ENCODE assay signal across 23 cellular contexts in the genomic region with DNA sequence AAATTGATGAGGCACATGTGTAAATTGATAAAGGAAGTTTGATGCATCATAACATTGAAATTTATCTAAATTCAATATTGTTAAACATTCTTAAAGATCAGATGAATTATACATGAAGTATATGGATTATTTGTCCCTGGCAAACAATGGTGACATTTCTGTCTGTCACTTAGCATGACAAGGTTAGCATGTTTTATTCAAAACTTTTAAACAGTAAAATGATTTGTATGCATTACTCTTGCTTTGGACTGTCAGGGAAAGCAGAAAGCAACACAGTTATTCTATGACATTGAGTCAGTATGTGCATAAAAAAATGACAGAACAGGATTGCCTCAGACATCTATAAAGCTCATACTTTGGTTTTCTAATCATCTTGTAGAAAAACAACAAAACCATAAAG.
"Had no signal": no experiment of that assay in that cellular context is flagged by ENCODE, and none has a peak within 500 bp of the region (broad histone marks: within the 10 kb centered on the region; RNA-seq: fewer than 3 reads in every experiment).

No MANE protein-coding gene starts in this region.

- H3K27me3 ChIP-seq: colonic mucosa, dorsolateral prefrontal cortex, esophagus muscularis mucosa, esophagus squamous epithelium, foreskin keratinocyte, gastrocnemius medialis, gastroesophageal sphincter, heart left ventricle, heart right ventricle had no signal

- ATAC-seq: effector memory CD8-positive, alpha-beta T cell; esophagus mucosa; foreskin keratinocyte; gastrocnemius medialis; gastroesophageal sphincter; heart left ventricle; heart right ventricle had no signal

- H3K36me3 ChIP-seq: colonic mucosa, esophagus muscularis mucosa, esophagus squamous epithelium, gastrocnemius medialis, gastroesophageal sphincter, heart left ventricle, heart right ventricle had no signal

- H3K4me1 ChIP-seq: colonic mucosa, esophagus muscularis mucosa, esophagus squamous epithelium, foreskin keratinocyte, gastrocnemius medialis, gastroesophageal sphincter, heart left ventricle, heart right ventricle had no signal

- DNase-seq: colonic mucosa; cortex of kidney; dermis blood vessel endothelial cell; dorsolateral prefrontal cortex; effector CD4-positive, alpha-beta T cell; effector CD8-positive, alpha-beta T cell; effector memory CD4-positive, alpha-beta T cell; effector memory CD8-positive, alpha-beta T cell; endodermal cell; esophagus squamous epithelium; foreskin fibroblast; foreskin keratinocyte; foreskin melanocyte; gastrocnemius medialis; glutamatergic neuron; head of caudate nucleus; heart left ventricle; heart right ventricle had no signal

- H3K4me3 ChIP-seq: colonic mucosa, coronary artery, dorsolateral prefrontal cortex, esophagus muscularis mucosa, esophagus squamous epithelium, gastrocnemius medialis, gastroesophageal sphincter, heart left ventricle, heart right ventricle had no signal

- H3K9me3 ChIP-seq: colonic mucosa, gastrocnemius medialis, gastroesophageal sphincter had no signal

- H3K27ac ChIP-seq: colonic mucosa, coronary artery, dorsolateral prefrontal cortex, epithelial cell of prostate, esophagus muscularis mucosa, esophagus squamous epithelium, foreskin keratinocyte, gastrocnemius medialis, gastroesophageal sphincter, heart left ventricle, heart right ventricle had no signal
